ENCODE assay signal across 11 cellular contexts in genomic region chr19:621191-621590, GRCh38. TPM values are rescaled to one million over a fixed set of nuclear protein-coding genes. Genes with fewer than 3 reads are reported as not detected.
DNase-seq lines count a peak whose midpoint lies in the region; ATAC-seq, FAIRE-seq and TF ChIP-seq lines count a peak whose summit lies in the region.
"Not testable (repeated sequence)": the region's sequence is repeated elsewhere in the genome, so short reads cannot be mapped to it uniquely, and the experiment has no call there.
"Had no signal": no experiment of that assay in that cellular context is flagged by ENCODE, and none has a peak within 500 bp of the region (broad histone marks: within the 10 kb centered on the region; RNA-seq: fewer than 3 reads in every experiment).

No MANE protein-coding gene starts in this region.

- not testable (repeated sequence) for H3K9ac ChIP-seq in K562 (ENCODE audit: insufficient read depth in 1 of 2, low read depth in 2 of 2, low read length in 2 of 2); kidney (ENCODE audit: low read length in 2 of 2)

- POLR2A ChIA-PET in K562 (lab: Yijun Ruan, JAX) = not testable (repeated sequence)

- not testable (repeated sequence) for TF ChIP-seq EP300 in K562 (IDR thresholded peaks at IDR 0.05; ENCODE audit: low read length)

- H3K4me2 ChIP-seq in K562 (ENCODE audit: insufficient read depth, low read length) = not testable (repeated sequence)

- intact Hi-C loops in K562 (cut with micrococcal nuclease); kidney (cut with DNase I): not testable (repeated sequence)

- H3K27me3 Mint-ChIP-seq in stimulated activated naive CD8-positive, alpha-beta T cell treated with anti-CD3 and anti-CD28 coated beads, Interleukin-15, amount 100 ng/mL, for 72 hours = not testable (repeated sequence)

- peaks cover 0 to 14% of the 10 kb centered on the region in 2 experiments; a peak in 1 of 5 replicates for H3K4me1 ChIP-seq in K562 (replicated peaks in 1 of 2; ENCODE audit: control insufficient read depth in 2 of 2, insufficient read depth in 2 of 2, low read length in 2 of 2)
- not testable (repeated sequence) for H3K4me1 ChIP-seq in kidney (ENCODE audit: control insufficient read depth in 1 of 2, insufficient read depth in 1 of 2, low read depth in 1 of 2, low read length in 2 of 2)

- not testable (repeated sequence) for H3K27me3 ChIP-seq in K562 (ENCODE audit: control insufficient read depth in 2 of 2, insufficient read depth in 2 of 2, low read length in 2 of 2)

- TF ChIP-seq POLR2A in K562 (conservative IDR thresholded peaks at IDR 0.05) = not testable (repeated sequence)

- peaks cover 83% of the 10 kb centered on the region; the same call in 2 of the 3 replicates for H3K36me3 ChIP-seq in K562 (ENCODE audit: control insufficient read depth, insufficient read depth, low read length)
- not testable (repeated sequence) for H3K36me3 ChIP-seq in kidney (ENCODE audit: control insufficient read depth in 1 of 2, insufficient read depth in 2 of 2, low read length in 2 of 2)

- TF ChIP-seq RAD21 in K562 (CRISPR knock-in tag; conservative IDR thresholded peaks at IDR 0.05 in 1 of 2, IDR thresholded peaks at IDR 0.05 in 1 of 2) = not testable (repeated sequence)

- not testable (repeated sequence) for BruUV-seq in K562 (replicated peaks; lab: Mats Ljungman, UMichigan)

- WGBS in K562 (ENCODE audit: insufficient coverage, low coverage, missing lambda C conversion rate) = 97% methylated on average over 21 of the region's 48 CpGs

- not testable (repeated sequence) for H3K9me1 ChIP-seq in K562 (ENCODE audit: control insufficient read depth, insufficient read depth, low read length)

- ATAC-seq in K562 = not testable (repeated sequence)
- ATAC-seq in stimulated activated naive CD8-positive, alpha-beta T cell treated with anti-CD3 and anti-CD28 coated beads, Interleukin-15, amount 100 ng/mL, for 72 hours = peak; percentile 15

- not testable (repeated sequence) for FAIRE-seq in K562 (lab: Jason Lieb, UNC); kidney (lab: Jason Lieb, UNC)
- peak; percentile 44 for FAIRE-seq in urothelium cell line (lab: Jason Lieb, UNC)

- H3K4me1 Mint-ChIP-seq in stimulated activated naive CD8-positive, alpha-beta T cell treated with anti-CD3 and anti-CD28 coated beads, Interleukin-15, amount 100 ng/mL, for 72 hours = not testable (repeated sequence)

- not testable (repeated sequence) for H3K9me3 Mint-ChIP-seq in stimulated activated naive CD8-positive, alpha-beta T cell treated with anti-CD3 and anti-CD28 coated beads, Interleukin-15, amount 100 ng/mL, for 72 hours

- CTCF ChIA-PET in K562 (lab: Yijun Ruan, JAX; ENCODE audit: low intra/inter-chr PET ratio) = not testable (repeated sequence)

- not testable (repeated sequence) for H4K20me1 ChIP-seq in K562 (replicated peaks; ENCODE audit: control insufficient read depth, insufficient read depth, low read length)

- DNase-seq in K562 (ENCODE audit: extremely low read depth in 1 of 4, low spot score in 3 of 4); stimulated activated naive CD8-positive, alpha-beta T cell treated with anti-CD3 and anti-CD28 coated beads, Interleukin-15, amount 100 ng/mL, for 72 hours; urothelium cell line (ENCODE audit: low spot score): not testable (repeated sequence)
- peak; percentile 72 for DNase-seq in kidney

- not testable (repeated sequence) for H3K79me2 ChIP-seq in K562 (ENCODE audit: control insufficient read depth, insufficient read depth, low read length)

- not testable (repeated sequence) for H3K4me3 ChIP-seq in K562; kidney (ENCODE audit: low read length in 2 of 2)

- H2AFZ ChIP-seq in K562 (ENCODE audit: low read depth, low read length) = not testable (repeated sequence)

- H3K4me3 Mint-ChIP-seq in stimulated activated naive CD8-positive, alpha-beta T cell treated with anti-CD3 and anti-CD28 coated beads, Interleukin-15, amount 100 ng/mL, for 72 hours = not testable (repeated sequence)

- not testable (repeated sequence) for H3K27ac ChIP-seq in K562 (ENCODE audit: extremely low read depth, low read depth, low read length); kidney (ENCODE audit: low read depth in 2 of 2, low read length in 2 of 2)

- H3K27ac Mint-ChIP-seq in stimulated activated naive CD8-positive, alpha-beta T cell treated with anti-CD3 and anti-CD28 coated beads, Interleukin-15, amount 100 ng/mL, for 72 hours = peak overlapping the region in 1 of 2 donors; percentile 74

- TF ChIP-seq CTCF in K562 (IDR thresholded peaks at IDR 0.05 in 2 of 3, conservative IDR thresholded peaks at IDR 0.05 in 1 of 3; ENCODE audit: insufficient read depth in 2 of 3, low read depth in 1 of 3, low read length in 3 of 3); kidney (IDR thresholded peaks at IDR 0.05; ENCODE audit: borderline replicate concordance, extremely low read depth, insufficient read depth): not testable (repeated sequence)

- H3K9me3 ChIP-seq in K562 (replicated peaks; ENCODE audit: control insufficient read depth, insufficient read depth, low read depth, low read length); kidney (ENCODE audit: control insufficient read depth in 1 of 2, low read length in 2 of 2): not testable (repeated sequence)

- in situ Hi-C loops in K562 (cut with MboI) = not testable (repeated sequence)

RNA-seq across cellular contexts. Expression of gene POLRMT, which starts 12.1 kb away (rescaled TPM):
- total RNA-seq in K562 (2011; cell fraction: chromatin; rRNA removed; ENCODE audit: low replicate concordance) = 71.2 and 248 TPM in 2 replicates
- 221 and 235 TPM in 2 replicates for total RNA-seq in K562 (2011; cell fraction: nucleolus; rRNA removed)
- total RNA-seq in K562 (2011; cell fraction: nucleoplasm; rRNA removed) = 86.3 and 109 TPM in 2 replicates
- total RNA-seq in K562 (2014; rRNA removed) (82.8 and 96.5 TPM in 2 replicates), K562 (2014; rRNA removed; fragmentation: Illumina TruSeq; extraction: Trizol) (33.4 and 49.3 TPM in 2 replicates), K562 (2015; rRNA removed; fragmentation: Illumina TruSeq; extraction: Trizol) (61.9 and 68.0 TPM in 2 replicates), K562 (2021) (134 and 144 TPM in 2 replicates), kidney (49.8 TPM)
- polyA plus RNA-seq in K562 (2011; rRNA removed) (60.8 and 111 TPM in 2 replicates), K562 (2014; fragmentation: Illumina TruSeq; extraction: Trizol) (71.8 and 99.5 TPM in 2 replicates), K562 (2014; fragmentation: Nextera tagmentation; extraction: Ambion mirVana) (10 to 100 TPM; 30.3 to 34.0 TPM), K562 (2014; rRNA removed) (67.5 and 88.4 TPM in 2 replicates), kidney (ENCODE audit: insufficient read depth, low read depth, low replicate concordance) (117 TPM)
- 39.8 and 94.7 TPM in 2 replicates for polyA plus RNA-seq in K562 (2011; cell fraction: cytosol; rRNA removed)
- polyA plus RNA-seq in K562 (2011; cell fraction: nucleus; rRNA removed) = 319 and 523 TPM in 2 replicates
- polyA plus RNA-seq in K562 (2012) = 95.6 and 140 TPM in 2 replicates
- polyA minus RNA-seq in K562 (2011; rRNA and poly(A)+ RNA removed) = 60.0 and 108 TPM in 2 replicates
- 88.4 and 105 TPM in 2 replicates for polyA minus RNA-seq in K562 (2011; cell fraction: cytosol; rRNA and poly(A)+ RNA removed)
- polyA minus RNA-seq in K562 (2011; cell fraction: nucleus; rRNA and poly(A)+ RNA removed) = 57.5 and 62.3 TPM in 2 replicates

RNA-seq across cellular contexts. Expression of gene FGF22, which starts 18.5 kb away (rescaled TPM):
- total RNA-seq in K562 (2011; cell fraction: chromatin; rRNA removed; ENCODE audit: low replicate concordance) = 2.3 and 4.6 TPM in 2 replicates
- total RNA-seq in K562 (2011; cell fraction: nucleolus; rRNA removed) = 3.2 and 3.7 TPM in 2 replicates
- 2.6 and 4.0 TPM in 2 replicates for total RNA-seq in K562 (2011; cell fraction: nucleoplasm; rRNA removed)
- total RNA-seq in K562 (2014; rRNA removed) = 0.49 and 1.7 TPM in 2 replicates
- total RNA-seq in K562 (2014; rRNA removed; fragmentation: Illumina TruSeq; extraction: Trizol) = not detected in 2 replicates
- total RNA-seq in K562 (2015; rRNA removed; fragmentation: Illumina TruSeq; extraction: Trizol) = 0.25 TPM in 1 of 2 replicates, not detected in the other
- total RNA-seq in K562 (2021) = 0.58 and 0.86 TPM in 2 replicates
- polyA plus RNA-seq in K562 (2011; rRNA removed) = 0.14 and 0.24 TPM in 2 replicates
- polyA plus RNA-seq in K562 (2011; cell fraction: cytosol; rRNA removed) = 0.18 and 0.34 TPM in 2 replicates
- 1.5 and 3.3 TPM in 2 replicates for polyA plus RNA-seq in K562 (2011; cell fraction: nucleus; rRNA removed)
- 0.60 and 0.89 TPM in 2 replicates for polyA plus RNA-seq in K562 (2012)
- polyA plus RNA-seq in K562 (2014; fragmentation: Illumina TruSeq; extraction: Trizol) = 0.14 TPM in 1 of 2 replicates, not detected in the other
- not detected for polyA plus RNA-seq in K562 (2014; fragmentation: Nextera tagmentation; extraction: Ambion mirVana)
- 1.6 and 2.2 TPM in 2 replicates for polyA plus RNA-seq in K562 (2014; rRNA removed)
- not detected in 2 replicates for polyA minus RNA-seq in K562 (2011; rRNA and poly(A)+ RNA removed)
- polyA minus RNA-seq in K562 (2011; cell fraction: cytosol; rRNA and poly(A)+ RNA removed) = not detected in 2 replicates
- polyA minus RNA-seq in K562 (2011; cell fraction: nucleus; rRNA and poly(A)+ RNA removed) = 0.33 and 0.40 TPM in 2 replicates
- total RNA-seq in kidney = 0.19 TPM
- 0.71 TPM for polyA plus RNA-seq in kidney (ENCODE audit: insufficient read depth, low read depth, low replicate concordance)
- total RNA-seq: A172, Daoy had no signal
- polyA plus RNA-seq: AG04450; CD14-positive monocyte; CD4-positive, alpha-beta memory T cell; CD8-positive, alpha-beta memory T cell had no signal

RNA-seq across cellular contexts. Expression of gene HCN2, which starts 31.5 kb away (rescaled TPM):
- total RNA-seq in K562 (2011; cell fraction: chromatin; rRNA removed; ENCODE audit: low replicate concordance) = 2.7 and 8.1 TPM in 2 replicates
- total RNA-seq in K562 (2011; cell fraction: nucleolus; rRNA removed) = 6.2 and 7.2 TPM in 2 replicates
- 3.6 and 3.7 TPM in 2 replicates for total RNA-seq in K562 (2011; cell fraction: nucleoplasm; rRNA removed)
- 0.82 and 1.3 TPM in 2 replicates for total RNA-seq in K562 (2014; rRNA removed)
- total RNA-seq in K562 (2014; rRNA removed; fragmentation: Illumina TruSeq; extraction: Trizol) = 0.29 and 0.40 TPM in 2 replicates
- 0.29 and 0.30 TPM in 2 replicates for total RNA-seq in K562 (2015; rRNA removed; fragmentation: Illumina TruSeq; extraction: Trizol)
- 3.9 and 4.2 TPM in 2 replicates for total RNA-seq in K562 (2021)
- polyA plus RNA-seq in K562 (2011; rRNA removed) = 0.64 and 0.76 TPM in 2 replicates
- polyA plus RNA-seq in K562 (2011; cell fraction: cytosol; rRNA removed) = 1.1 and 1.5 TPM in 2 replicates
- polyA plus RNA-seq in K562 (2011; cell fraction: nucleus; rRNA removed) = 3.0 and 3.9 TPM in 2 replicates
- 1.6 and 1.7 TPM in 2 replicates for polyA plus RNA-seq in K562 (2012)
- 0.91 and 1.9 TPM in 2 replicates for polyA plus RNA-seq in K562 (2014; fragmentation: Illumina TruSeq; extraction: Trizol)
- polyA plus RNA-seq in K562 (2014; fragmentation: Nextera tagmentation; extraction: Ambion mirVana) = not detected
- polyA plus RNA-seq in K562 (2014; rRNA removed) = 0.86 and 1.2 TPM in 2 replicates
- 1.3 and 1.6 TPM in 2 replicates for polyA minus RNA-seq in K562 (2011; rRNA and poly(A)+ RNA removed)
- polyA minus RNA-seq in K562 (2011; cell fraction: cytosol; rRNA and poly(A)+ RNA removed) = 2.3 and 3.5 TPM in 2 replicates
- 1.5 and 2.2 TPM in 2 replicates for polyA minus RNA-seq in K562 (2011; cell fraction: nucleus; rRNA and poly(A)+ RNA removed)
- 0.31 TPM for total RNA-seq in kidney
- 1.3 TPM for polyA plus RNA-seq in kidney (ENCODE audit: insufficient read depth, low read depth, low replicate concordance)
- polyA plus RNA-seq: CD14-positive monocyte; CD4-positive, alpha-beta memory T cell; CD4-positive, CD25-positive, alpha-beta regulatory T cell; CD8-positive, alpha-beta memory T cell had no signal

RNA-seq across cellular contexts. Expression of gene RNF126, which starts 41.8 kb away (rescaled TPM):
- 35.2 and 104 TPM in 2 replicates for total RNA-seq in K562 (2011; cell fraction: chromatin; rRNA removed; ENCODE audit: low replicate concordance)
- 88.7 and 118 TPM in 2 replicates for total RNA-seq in K562 (2011; cell fraction: nucleolus; rRNA removed)
- 57.0 and 58.7 TPM in 2 replicates for total RNA-seq in K562 (2011; cell fraction: nucleoplasm; rRNA removed)
- total RNA-seq in K562 (2014; rRNA removed) = 101 and 128 TPM in 2 replicates
- total RNA-seq in K562 (2014; rRNA removed; fragmentation: Illumina TruSeq; extraction: Trizol) = 6.6 and 7.6 TPM in 2 replicates
- total RNA-seq in K562 (2015; rRNA removed; fragmentation: Illumina TruSeq; extraction: Trizol) = 26.2 and 31.8 TPM in 2 replicates
- 85.7 and 95.8 TPM in 2 replicates for total RNA-seq in K562 (2021)
- polyA plus RNA-seq in K562 (2011; rRNA removed) = 6.5 and 12.3 TPM in 2 replicates
- 22.5 and 58.3 TPM in 2 replicates for polyA plus RNA-seq in K562 (2011; cell fraction: cytosol; rRNA removed)
- polyA plus RNA-seq in K562 (2011; cell fraction: nucleus; rRNA removed) = 48.9 and 104 TPM in 2 replicates
- polyA plus RNA-seq in K562 (2012) = 65.9 and 76.9 TPM in 2 replicates
- 9.1 and 34.6 TPM in 2 replicates for polyA plus RNA-seq in K562 (2014; fragmentation: Illumina TruSeq; extraction: Trizol)
- polyA plus RNA-seq in K562 (2014; fragmentation: Nextera tagmentation; extraction: Ambion mirVana) = under 1 TPM; 0.27 to 0.36 TPM
- polyA plus RNA-seq in K562 (2014; rRNA removed) = 79.0 and 87.6 TPM in 2 replicates
- polyA minus RNA-seq in K562 (2011; rRNA and poly(A)+ RNA removed) = 1.7 and 4.6 TPM in 2 replicates
- polyA minus RNA-seq in K562 (2011; cell fraction: cytosol; rRNA and poly(A)+ RNA removed) = 20.2 and 32.4 TPM in 2 replicates
- 34.3 and 38.8 TPM in 2 replicates for polyA minus RNA-seq in K562 (2011; cell fraction: nucleus; rRNA and poly(A)+ RNA removed)
- total RNA-seq in kidney = 38.0 TPM
- polyA plus RNA-seq in kidney (ENCODE audit: insufficient read depth, low read depth, low replicate concordance) = 33.3 TPM

RNA-seq across cellular contexts. Expression of gene BSG, which starts 48.8 kb away (rescaled TPM):
- 106 and 369 TPM in 2 replicates for total RNA-seq in K562 (2011; cell fraction: chromatin; rRNA removed; ENCODE audit: low replicate concordance)
- total RNA-seq in K562 (2011; cell fraction: nucleolus; rRNA removed) = 735 and 796 TPM in 2 replicates
- total RNA-seq in K562 (2011; cell fraction: nucleoplasm; rRNA removed) = 350 and 437 TPM in 2 replicates
- total RNA-seq in K562 (2014; rRNA removed) (398 and 484 TPM in 2 replicates), K562 (2014; rRNA removed; fragmentation: Illumina TruSeq; extraction: Trizol) (59.1 and 89.1 TPM in 2 replicates), K562 (2015; rRNA removed; fragmentation: Illumina TruSeq; extraction: Trizol) (211 and 220 TPM in 2 replicates), K562 (2021) (495 and 506 TPM in 2 replicates), kidney (554 TPM)
- polyA plus RNA-seq in K562 (2011; rRNA removed) (129 and 411 TPM in 2 replicates), K562 (2014; fragmentation: Illumina TruSeq; extraction: Trizol) (187 and 351 TPM in 2 replicates), K562 (2014; fragmentation: Nextera tagmentation; extraction: Ambion mirVana) (10 to 100 TPM in 1 of 2 experiments, 1 to 10 TPM in 1; 4.6 to 17.9 TPM), K562 (2014; rRNA removed) (236 and 311 TPM in 2 replicates), kidney (ENCODE audit: insufficient read depth, low read depth, low replicate concordance) (984 TPM)
- polyA plus RNA-seq in K562 (2011; cell fraction: cytosol; rRNA removed) = 277 and 455 TPM in 2 replicates
- 198 and 199 TPM in 2 replicates for polyA plus RNA-seq in K562 (2011; cell fraction: nucleus; rRNA removed)
- 362 and 456 TPM in 2 replicates for polyA plus RNA-seq in K562 (2012)
- 61.0 and 70.9 TPM in 2 replicates for polyA minus RNA-seq in K562 (2011; rRNA and poly(A)+ RNA removed)
- polyA minus RNA-seq in K562 (2011; cell fraction: cytosol; rRNA and poly(A)+ RNA removed) = 197 and 315 TPM in 2 replicates
- 48.1 and 72.2 TPM in 2 replicates for polyA minus RNA-seq in K562 (2011; cell fraction: nucleus; rRNA and poly(A)+ RNA removed)
